Comparison of ENCODE assay signal across 11 cellular contexts in the genomic region with DNA sequence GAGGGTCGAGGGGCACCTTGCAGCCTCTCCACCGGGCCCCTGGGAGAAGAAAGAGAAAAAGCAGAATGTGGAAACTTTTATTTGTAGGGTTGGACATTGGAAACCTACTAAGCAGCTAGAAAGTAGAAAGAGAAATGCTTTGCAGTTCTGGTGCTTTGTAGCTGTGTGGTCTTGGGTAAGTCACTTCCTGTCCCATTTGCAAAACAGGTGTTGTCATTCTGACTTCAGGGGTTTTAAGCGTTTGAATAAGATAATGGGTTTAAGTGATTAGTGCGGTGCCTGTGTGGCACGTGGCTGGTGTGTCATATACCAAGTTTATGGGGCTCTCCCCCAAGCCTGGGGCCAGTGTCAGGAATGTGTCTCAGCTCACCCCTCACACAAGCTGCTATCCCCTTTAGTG. TPM values are rescaled to one million over a fixed set of nuclear protein-coding genes. Genes with fewer than 3 reads are reported as not detected.
DNase-seq lines count a peak whose midpoint lies in the region; ATAC-seq and TF ChIP-seq lines count a peak whose summit lies in the region.
"Had no signal": no experiment of that assay in that cellular context is flagged by ENCODE, and none has a peak within 500 bp of the region (broad histone marks: within the 10 kb centered on the region; RNA-seq: fewer than 3 reads in every experiment).

No MANE protein-coding gene starts in this region.

- peaks cover 32 to 70% of the 10 kb centered on the region in 2 donors for H3K27me3 ChIP-seq in left lung

- H3K36me3 Mint-ChIP-seq in T-helper 2 cell treated with Interferon-gamma antibody and Interleukin-4, amounts not matched to agents 5 μg/mL and 100 μg/mL, for 36 hours (ENCODE audit: low read depth), result no peaks in the 10 kb centered on the region
- peaks cover 0 to 5% (median 0%) of the 10 kb centered on the region in 3 donors for H3K36me3 Mint-ChIP-seq in naive thymus-derived CD8-positive, alpha-beta T cell
- no peaks in the 10 kb centered on the region for H3K36me3 Mint-ChIP-seq in MCF 10A (ENCODE audit: insufficient read depth, unreplicated experiment)

- peak overlapping the region; percentile 40 for H3K4me3 Mint-ChIP-seq in T-helper 2 cell treated with Interferon-gamma antibody and Interleukin-4, amounts not matched to agents 5 μg/mL and 100 μg/mL, for 36 hours
- H3K4me3 Mint-ChIP-seq in naive thymus-derived CD8-positive, alpha-beta T cell, result peak overlapping the region in 5 of 10 donors; percentile 6 to 66 (median 59)
- no peak overlapping the region for H3K4me3 Mint-ChIP-seq in MCF 10A (ENCODE audit: unreplicated experiment)

- H3K27ac Mint-ChIP-seq in T-helper 2 cell treated with Interferon-gamma antibody and Interleukin-4, amounts not matched to agents 5 μg/mL and 100 μg/mL, for 36 hours, result no peak overlapping the region
- no peak overlapping the region for H3K27ac Mint-ChIP-seq in naive thymus-derived CD8-positive, alpha-beta T cell
- H3K27ac Mint-ChIP-seq in MCF 10A (ENCODE audit: low read depth, unreplicated experiment), result no peak overlapping the region

- H3K36me3 ChIP-seq in left lung, result no peaks in the 10 kb centered on the region

- intact Hi-C loops in MCF 10A (cut with micrococcal nuclease), result no loop called here
- intact Hi-C loops in left lung (cut with DNase I), result no loop called here

- CTCF ChIA-PET in MCF 10A (lab: Yijun Ruan, JAX), result interaction anchor here (1.6 to 1.7 kb wide), 2 partner anchors 8 to 9 kb away, joined by 5 to 7 read pairs; no protein-coding TSS in a partner anchor

- DNase-seq in T-helper 2 cell treated with Interferon-gamma antibody and Interleukin-4, amounts not matched to agents 5 μg/mL and 100 μg/mL, for 36 hours (ENCODE audit: low spot score), result no peak
- DNase-seq in naive thymus-derived CD8-positive, alpha-beta T cell, result peak in 1 of 10 donors; percentile 41
- no peak for DNase-seq in MCF 10A (ENCODE audit: unreplicated experiment)
- DNase-seq in UCSD-AML1 (lab: John Stamatoyannopoulos, UW; ENCODE audit: unreplicated experiment), result no peak
- DNase-seq in left lung, result no peak
- DNase-seq: activated gamma-delta T cell, NCI-H1048, SIG-M5 had no signal

- peak overlapping the region in 1 of 2 donors; percentile 80 for H3K27ac ChIP-seq in left lung

- peaks cover 10 to 83% of the 10 kb centered on the region in 2 donors for H3K4me1 ChIP-seq in left lung

- peaks cover 12% of the 10 kb centered on the region for H3K4me1 Mint-ChIP-seq in T-helper 2 cell treated with Interferon-gamma antibody and Interleukin-4, amounts not matched to agents 5 μg/mL and 100 μg/mL, for 36 hours (ENCODE audit: low read depth)
- peaks cover 3 to 19% (median 17%) of the 10 kb centered on the region in 4 donors for H3K4me1 Mint-ChIP-seq in naive thymus-derived CD8-positive, alpha-beta T cell
- H3K4me1 Mint-ChIP-seq in MCF 10A (ENCODE audit: insufficient read depth, unreplicated experiment), result peaks cover 5% of the 10 kb centered on the region

- peaks cover 64% of the 10 kb centered on the region for H3K27me3 Mint-ChIP-seq in T-helper 2 cell treated with Interferon-gamma antibody and Interleukin-4, amounts not matched to agents 5 μg/mL and 100 μg/mL, for 36 hours (ENCODE audit: low read depth)
- H3K27me3 Mint-ChIP-seq in naive thymus-derived CD8-positive, alpha-beta T cell, result peaks cover 23 to 88% (median 61%) of the 10 kb centered on the region in 5 donors
- H3K27me3 Mint-ChIP-seq in MCF 10A (ENCODE audit: insufficient read depth, unreplicated experiment), result peaks cover 18% of the 10 kb centered on the region

- TF ChIP-seq CTCF in MCF 10A (IDR thresholded peaks at IDR 0.05; ENCODE audit: unreplicated experiment) (no peak), left lung (IDR thresholded peaks at IDR 0.05) (no peak)

- POLR2A ChIA-PET in naive thymus-derived CD8-positive, alpha-beta T cell (lab: Charles Lee), result no interaction called here
- POLR2A ChIA-PET in MCF 10A (lab: Yijun Ruan, JAX), result interaction anchor here (0.7 kb wide), 1 partner anchor 22 kb away, joined by 3 read pairs; no protein-coding TSS in a partner anchor

- no peaks in the 10 kb centered on the region for H3K9me3 Mint-ChIP-seq in T-helper 2 cell treated with Interferon-gamma antibody and Interleukin-4, amounts not matched to agents 5 μg/mL and 100 μg/mL, for 36 hours
- H3K9me3 Mint-ChIP-seq in naive thymus-derived CD8-positive, alpha-beta T cell, result peaks cover 0 to 2% (median 0%) of the 10 kb centered on the region in 9 donors
- no peaks in the 10 kb centered on the region for H3K9me3 Mint-ChIP-seq in MCF 10A (ENCODE audit: unreplicated experiment)

- ATAC-seq in GM18508 (IDR thresholded peaks at IDR 0.05; ENCODE audit: insufficient read depth, unreplicated experiment), result peak; percentile 68
- ATAC-seq in GM21529 (IDR thresholded peaks at IDR 0.05; ENCODE audit: unreplicated experiment), result peak; percentile 59
- ATAC-seq in naive thymus-derived CD8-positive, alpha-beta T cell, result peak; percentile 46 to 72
- no peak for ATAC-seq in left lung
- no peak for ATAC-seq in HG02763 (IDR thresholded peaks at IDR 0.05; ENCODE audit: unreplicated experiment)

- BruUV-seq in MCF 10A (replicated peaks; lab: Mats Ljungman, UMichigan), result no TSS peak

- H3K4me3 ChIP-seq in left lung, result peak overlapping the region in 1 of 2 donors; percentile 52

- H3K9me3 ChIP-seq in left lung, result no peaks in the 10 kb centered on the region

RNA-seq across cellular contexts. Expression of a gene that starts 1.6 kb away (rescaled TPM):
- not detected for total RNA-seq in naive thymus-derived CD8-positive, alpha-beta T cell
- not detected for polyA plus RNA-seq in naive thymus-derived CD8-positive, alpha-beta T cell
- not detected in 2 replicates for total RNA-seq in MCF 10A (2022)
- 10 to 100 TPM; 10.6 to 35.7 TPM for total RNA-seq in left lung

Comparison
In these comparisons a context has a peak if more than half of its experiments do, and no peak if none do; other contexts are left out.
1. ATAC-seq: peak in GM18508 (single experiment), GM21529 (single experiment) and naive thymus-derived CD8-positive, alpha-beta T cell (2 of 2); none in left lung (single experiment) and HG02763 (single experiment).
2. RNA of a gene that starts 1.6 kb away (total RNA-seq): 10.6 to 35.7 TPM in left lung; not detected in naive thymus-derived CD8-positive, alpha-beta T cell and not detected in MCF 10A; every median in the first group is over 10 times any median in the second.